Comparison of ENCODE assay signal across 32 cellular contexts in genomic region chr6:142558785-142559184, GRCh38.
"Had no signal": no experiment of that assay in that cellular context is flagged by ENCODE, and none has a peak within 500 bp of the region (broad histone marks: within the 10 kb centered on the region; RNA-seq: fewer than 3 reads in every experiment).

No MANE protein-coding gene starts in this region.

- ATAC-seq: activated CD4-positive, alpha-beta T cell treated with anti-CD3 and anti-CD28 coated beads for 36 hours; activated CD4-positive, CD25-positive, alpha-beta regulatory T cell treated with anti-CD3 and anti-CD28 coated beads, Interleukin-2, amount 50 U/mL, for 24 hours; activated CD8-positive, alpha-beta memory T cell treated with anti-CD3 and anti-CD28 coated beads, Interleukin-2, amount 10 ng/mL, durations not matched to agents 7 days and 5 days; activated CD8-positive, alpha-beta T cell treated with anti-CD3 and anti-CD28 coated beads, Interleukin-2, amount 10 ng/mL, durations not matched to agents 7 days and 5 days; activated naive CD8-positive, alpha-beta T cell treated with anti-CD3 and anti-CD28 coated beads, Interleukin-2, amount 50 U/mL, for 24 hours; WTC11 had no signal

- H3K4me1 ChIP-seq: ascending aorta had no signal

- H3K36me3 ChIP-seq: ascending aorta, cardiac muscle cell, WERI-Rb-1 had no signal

- H3K27me3 ChIP-seq: ascending aorta, cardiac muscle cell had no signal

- H3K9me3 ChIP-seq: ascending aorta had no signal

- H3K4me3 ChIP-seq: ascending aorta, cardiac muscle cell had no signal

- H3K27ac ChIP-seq: ascending aorta, cardiac muscle cell, WERI-Rb-1 had no signal

- FAIRE-seq: bronchial epithelial cell, TTC549 had no signal

- DNase-seq: activated CD4-positive, alpha-beta memory T cell treated with anti-CD3 and anti-CD28 coated beads, Interleukin-2, amount 10 ng/mL, durations not matched to agents 7 days and 5 days; activated CD4-positive, alpha-beta T cell treated with anti-CD3 and anti-CD28 coated beads for 1 hour; activated CD4-positive, alpha-beta T cell treated with anti-CD3 and anti-CD28 coated beads for 36 hours; activated CD4-positive, alpha-beta T cell treated with anti-CD3 and anti-CD28 coated beads for 48 hours; activated CD4-positive, alpha-beta T cell treated with anti-CD3 and anti-CD28 coated beads, Interleukin-2, amount 10 ng/mL, durations not matched to agents 7 days and 5 days; activated CD4-positive, alpha-beta T cell treated with anti-CD3 and anti-CD28 coated beads, Interleukin-2, amount 50 U/mL, for 48 hours; activated CD4-positive, CD25-positive, alpha-beta regulatory T cell; activated CD8-positive, alpha-beta memory T cell treated with anti-CD3 and anti-CD28 coated beads for 24 hours; activated CD8-positive, alpha-beta memory T cell treated with anti-CD3 and anti-CD28 coated beads, Interleukin-2, amount 10 ng/mL, durations not matched to agents 7 days and 5 days; activated CD8-positive, alpha-beta memory T cell treated with anti-CD3 and anti-CD28 coated beads, Interleukin-2, amount 50 U/mL, for 48 hours; activated CD8-positive, alpha-beta T cell treated with anti-CD3 and anti-CD28 coated beads, Interleukin-2, amount 10 ng/mL, durations not matched to agents 7 days and 5 days; activated effector memory CD4-positive, alpha-beta T cell treated with Interleukin-2 at 50 U/mL for 16 hours; activated gamma-delta T cell; activated naive CD4-positive, alpha-beta T cell treated with anti-CD3 and anti-CD28 coated beads, Interleukin-2, amount 10 ng/mL, durations not matched to agents 7 days and 5 days; activated naive CD4-positive, alpha-beta T cell treated with Interleukin-2 at 50 U/mL for 16 hours; activated naive CD8-positive, alpha-beta T cell treated with anti-CD3 and anti-CD28 coated beads, Interleukin-2, amount 10 ng/mL, durations not matched to agents 7 days and 5 days; activated naive CD8-positive, alpha-beta T cell treated with anti-CD3 and anti-CD28 coated beads, Interleukin-2, amount 50 U/mL, for 24 hours; activated T-cell treated with anti-CD3 and anti-CD28 coated beads, Interleukin-2, amount 50 U/mL, for 24 hours; activated T-cell treated with anti-CD3 and anti-CD28 coated beads, Interleukin-2, amount 50 U/mL, for 48 hours; amygdala; anterior cingulate cortex; caudate nucleus; cerebellar nuclear complex; T-helper 2 cell; T-helper 9 cell; WERI-Rb-1 had no signal
